ENCODE assay signal across 22 cellular contexts in the genomic region with DNA sequence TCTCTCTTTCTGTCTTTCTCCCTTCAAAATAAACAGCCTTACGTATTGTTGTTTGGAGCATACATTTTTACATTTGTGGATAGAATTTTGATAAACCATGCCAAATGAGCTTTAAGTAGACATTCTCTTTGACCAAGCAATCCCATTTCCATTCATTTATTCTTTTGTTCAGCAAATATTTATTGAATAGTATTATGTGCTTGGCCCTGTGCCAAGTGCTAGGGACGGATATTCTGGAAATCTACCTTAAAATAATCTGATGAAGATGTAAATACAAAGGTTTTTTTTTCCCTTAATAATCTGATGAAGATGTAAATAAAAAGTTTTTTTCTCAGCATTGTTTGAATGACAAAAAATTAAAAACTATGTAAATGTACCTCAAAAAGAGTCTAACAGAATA. TPM values are rescaled to one million over a fixed set of nuclear protein-coding genes. Genes with fewer than 3 reads are reported as not detected.
"Had no signal": no experiment of that assay in that cellular context is flagged by ENCODE, and none has a peak within 500 bp of the region (broad histone marks: within the 10 kb centered on the region; RNA-seq: fewer than 3 reads in every experiment).

No MANE protein-coding gene starts in this region.

- H3K9me3 ChIP-seq: body of pancreas, esophagus squamous epithelium, spleen, testis had no signal

- H3K4me3 ChIP-seq: body of pancreas, testis had no signal

- H3K4me1 Mint-ChIP-seq: central memory CD8-positive, alpha-beta T cell had no signal

- DNase-seq: activated B cell treated with CpG ODN at 0.5 μM for 24 hours; activated CD4-positive, alpha-beta T cell treated with anti-CD3 and anti-CD28 coated beads for 48 hours; activated CD8-positive, alpha-beta memory T cell treated with anti-CD3 and anti-CD28 coated beads, Interleukin-2, amount 50 U/mL, for 48 hours; activated gamma-delta T cell; activated T-cell treated with anti-CD3 and anti-CD28 coated beads, Interleukin-2, amount 50 U/mL, for 72 hours; amygdala; body of pancreas; cortex of kidney; effector CD4-positive, alpha-beta T cell; esophagus squamous epithelium; foreskin melanocyte; nephron progenitor cell; occipital lobe; spleen; T-helper 2 cell had no signal

- H3K9me3 Mint-ChIP-seq: activated B cell treated with CpG ODN at 0.5 μM for 24 hours; activated T-cell treated with anti-CD3 and anti-CD28 coated beads, Interleukin-2, amount 50 U/mL, for 72 hours; central memory CD8-positive, alpha-beta T cell; memory B cell; nephron progenitor cell; stimulated activated naive CD8-positive, alpha-beta T cell treated with anti-CD3 and anti-CD28 coated beads, Interleukin-15, Interleukin-2, amounts not matched to agents 100 ng/mL and 50 ng/mL, for 24 hours had no signal

- H3K4me3 Mint-ChIP-seq: activated B cell treated with CpG ODN at 0.5 μM for 24 hours; activated naive CD8-positive, alpha-beta T cell; activated T-cell treated with anti-CD3 and anti-CD28 coated beads, Interleukin-2, amount 50 U/mL, for 72 hours; central memory CD8-positive, alpha-beta T cell; memory B cell; nephron progenitor cell; stimulated activated naive CD8-positive, alpha-beta T cell treated with anti-CD3 and anti-CD28 coated beads, Interleukin-15, Interleukin-2, amounts not matched to agents 100 ng/mL and 50 ng/mL, for 24 hours had no signal

- H3K27me3 Mint-ChIP-seq: activated B cell treated with CpG ODN at 0.5 μM for 24 hours; activated naive CD8-positive, alpha-beta T cell; memory B cell; stimulated activated naive CD8-positive, alpha-beta T cell treated with anti-CD3 and anti-CD28 coated beads, Interleukin-15, Interleukin-2, amounts not matched to agents 100 ng/mL and 50 ng/mL, for 24 hours had no signal

- H3K36me3 ChIP-seq: esophagus squamous epithelium, spleen had no signal

- H3K4me1 ChIP-seq: esophagus squamous epithelium had no signal

- H3K27me3 ChIP-seq: body of pancreas, esophagus squamous epithelium, spleen, testis had no signal

- H3K27ac ChIP-seq: body of pancreas, esophagus squamous epithelium, spleen, testis had no signal

- H3K27ac Mint-ChIP-seq: activated B cell treated with CpG ODN at 0.5 μM for 24 hours; activated naive CD8-positive, alpha-beta T cell; activated T-cell treated with anti-CD3 and anti-CD28 coated beads, Interleukin-2, amount 50 U/mL, for 72 hours; memory B cell; nephron progenitor cell; stimulated activated naive CD8-positive, alpha-beta T cell treated with anti-CD3 and anti-CD28 coated beads, Interleukin-15, Interleukin-2, amounts not matched to agents 100 ng/mL and 50 ng/mL, for 24 hours had no signal

RNA-seq across cellular contexts. Expression of a gene that starts 2.1 kb away (rescaled TPM):
- total RNA-seq: activated B cell treated with CpG ODN at 0.5 μM for 24 hours; activated T-cell treated with anti-CD3 and anti-CD28 coated beads, Interleukin-2, amount 50 U/mL, for 72 hours; endothelial cell of umbilical vein; pulmonary artery endothelial cell had no signal
- polyA plus RNA-seq: endothelial cell of umbilical vein had no signal
